In genomic region chr6:139925894-139926641, GRCh38 we compare ENCODE assay signal across 13 cellular contexts.
DNase-seq lines count a peak whose midpoint lies in the region; FAIRE-seq and TF ChIP-seq lines count a peak whose summit lies in the region.
"Had no signal": no experiment of that assay in that cellular context is flagged by ENCODE, and none has a peak within 500 bp of the region (broad histone marks: within the 10 kb centered on the region; RNA-seq: fewer than 3 reads in every experiment).

No MANE protein-coding gene starts in this region.

- H3K9ac ChIP-seq in mammary epithelial cell (ENCODE audit: insufficient read depth, low read length): no peak overlapping the region
- H3K9ac ChIP-seq: BLaER1 treated with 17β-estradiol and CSF1 and Interleukin-3, amounts not matched to agents 10 nM and 100 nM had no signal

- TF ChIP-seq POLR2A in H54 (IDR thresholded peaks at IDR 0.05; ENCODE audit: low read depth, low read length) (no peak), esophagus squamous epithelium (IDR thresholded peaks at IDR 0.05) (no peak)

- H3K27ac ChIP-seq in mammary epithelial cell (ENCODE audit: insufficient read depth, low read depth, low read length): no peak overlapping the region
- H3K27ac ChIP-seq in esophagus squamous epithelium: no peak overlapping the region
- H3K27ac ChIP-seq: BLaER1 treated with 17β-estradiol and CSF1 and Interleukin-3, amounts not matched to agents 10 nM and 100 nM; epithelial cell of prostate had no signal

- peak; percentile 30 for DNase-seq in AG09319 (ENCODE audit: extremely low read depth, low read depth)
- peak; percentile 37 for DNase-seq in NCI-H1694 (lab: John Stamatoyannopoulos, UW)
- DNase-seq in cerebellar cortex (ENCODE audit: low spot score): peak; percentile 64
- DNase-seq in mucosa of gallbladder (ENCODE audit: low spot score): peak; percentile 16
- DNase-seq in mammary epithelial cell: no peak
- DNase-seq in H54 (ENCODE audit: insufficient read length, low spot score): no peak
- DNase-seq in esophagus squamous epithelium (lab: John Stamatoyannopoulos, UW): no peak
- DNase-seq in amniotic stem cell (lab: John Stamatoyannopoulos, UW): no peak
- DNase-seq: activated naive CD4-positive, alpha-beta T cell treated with anti-CD3 and anti-CD28 coated beads for 36 hours; Kasumi-1 had no signal

- no peaks in the 10 kb centered on the region for H4K20me1 ChIP-seq in mammary epithelial cell (ENCODE audit: insufficient read depth, low read length)
- H4K20me1 ChIP-seq: BLaER1 treated with 17β-estradiol and CSF1 and Interleukin-3, amounts not matched to agents 10 nM and 100 nM had no signal

- intact Hi-C loops in mammary epithelial cell (cut with micrococcal nuclease): no loop called here
- intact Hi-C loops in esophagus squamous epithelium (cut with DNase I): no loop called here

- H3K27me3 ChIP-seq in mammary epithelial cell (ENCODE audit: insufficient read depth, low read length): no peaks in the 10 kb centered on the region
- H3K27me3 ChIP-seq in esophagus squamous epithelium: no peaks in the 10 kb centered on the region
- H3K27me3 ChIP-seq: BLaER1 treated with 17β-estradiol and CSF1 and Interleukin-3, amounts not matched to agents 10 nM and 100 nM had no signal

- no peak overlapping the region for H3K4me2 ChIP-seq in mammary epithelial cell (ENCODE audit: insufficient read depth, low read depth, low read length)
- H3K4me2 ChIP-seq: BLaER1 treated with 17β-estradiol and CSF1 and Interleukin-3, amounts not matched to agents 10 nM and 100 nM had no signal

- CTCF ChIA-PET in mammary epithelial cell (lab: Charles Lee; ENCODE audit: low non-redundant PET): no interaction called here

- no peak overlapping the region for H2AFZ ChIP-seq in mammary epithelial cell (ENCODE audit: low read depth, low read length)

- no peaks in the 10 kb centered on the region for H3K4me1 ChIP-seq in mammary epithelial cell (ENCODE audit: insufficient read depth, low read length)
- no peaks in the 10 kb centered on the region for H3K4me1 ChIP-seq in esophagus squamous epithelium

- dilution Hi-C loops in mammary epithelial cell (cut with HindIII; ENCODE audit: low sequenced_read_pairs): no loop called here

- 94% methylated on average over 10 of the region's 11 CpGs for WGBS in mammary epithelial cell (ENCODE audit: low coverage, missing lambda C conversion rate)
- 71 to 74% methylated on average over 10 to 11 of the region's 11 CpGs for WGBS in esophagus squamous epithelium, 2 donors

- H3K4me3 ChIP-seq in mammary epithelial cell (replicated peaks in 1 of 3; ENCODE audit: insufficient read depth in 1 of 3, low read depth in 2 of 3, low read length in 3 of 3) (no peak overlapping the region), esophagus squamous epithelium (no peak overlapping the region)
- H3K4me3 ChIP-seq: BLaER1 treated with 17β-estradiol and CSF1 and Interleukin-3, amounts not matched to agents 10 nM and 100 nM; GM12878 had no signal

- H3K36me3 ChIP-seq in mammary epithelial cell (ENCODE audit: insufficient read depth, low read length) (no peaks in the 10 kb centered on the region), esophagus squamous epithelium (no peaks in the 10 kb centered on the region)
- H3K36me3 ChIP-seq: BLaER1 treated with 17β-estradiol and CSF1 and Interleukin-3, amounts not matched to agents 10 nM and 100 nM had no signal

- no peaks in the 10 kb centered on the region for H3K79me2 ChIP-seq in mammary epithelial cell (ENCODE audit: insufficient read depth, low read length)

- no peak for FAIRE-seq in H54 (lab: Jason Lieb, UNC)
- FAIRE-seq: GM12878 had no signal

- H3K9me3 ChIP-seq in mammary epithelial cell (replicated peaks; ENCODE audit: insufficient read depth, low read length) (no peaks in the 10 kb centered on the region), esophagus squamous epithelium (no peaks in the 10 kb centered on the region)
- H3K9me3 ChIP-seq: BLaER1 treated with 17β-estradiol and CSF1 and Interleukin-3, amounts not matched to agents 10 nM and 100 nM had no signal

- in situ Hi-C loops in mammary epithelial cell (cut with MboI; ENCODE audit: low sequenced_read_pairs in 2 of 2): no loop called here

- no TSS peak for BruUV-seq in mammary epithelial cell (replicated peaks; lab: Mats Ljungman, UMichigan)

- TF ChIP-seq CTCF in AG09319 (IDR thresholded peaks at IDR 0.05; ENCODE audit: low read depth, low read length) (no peak), mammary epithelial cell (conservative IDR thresholded peaks at IDR 0.05 in 1 of 2, IDR thresholded peaks at IDR 0.05 in 1 of 2; ENCODE audit: extremely low read depth in 1 of 2, insufficient read depth in 1 of 2, low read depth in 1 of 2, low read length in 2 of 2) (no peak), esophagus squamous epithelium (IDR thresholded peaks at IDR 0.05) (no peak)

Comparison
In these comparisons a context has a peak if more than half of its experiments do, and no peak if none do; other contexts are left out.
1. DNase-seq: peak in AG09319 (single experiment), NCI-H1694 (single experiment), cerebellar cortex (single experiment) and mucosa of gallbladder (single experiment); none in mammary epithelial cell (single experiment), H54 (single experiment), esophagus squamous epithelium (single experiment) and amniotic stem cell (single experiment).